In the genomic region with DNA sequence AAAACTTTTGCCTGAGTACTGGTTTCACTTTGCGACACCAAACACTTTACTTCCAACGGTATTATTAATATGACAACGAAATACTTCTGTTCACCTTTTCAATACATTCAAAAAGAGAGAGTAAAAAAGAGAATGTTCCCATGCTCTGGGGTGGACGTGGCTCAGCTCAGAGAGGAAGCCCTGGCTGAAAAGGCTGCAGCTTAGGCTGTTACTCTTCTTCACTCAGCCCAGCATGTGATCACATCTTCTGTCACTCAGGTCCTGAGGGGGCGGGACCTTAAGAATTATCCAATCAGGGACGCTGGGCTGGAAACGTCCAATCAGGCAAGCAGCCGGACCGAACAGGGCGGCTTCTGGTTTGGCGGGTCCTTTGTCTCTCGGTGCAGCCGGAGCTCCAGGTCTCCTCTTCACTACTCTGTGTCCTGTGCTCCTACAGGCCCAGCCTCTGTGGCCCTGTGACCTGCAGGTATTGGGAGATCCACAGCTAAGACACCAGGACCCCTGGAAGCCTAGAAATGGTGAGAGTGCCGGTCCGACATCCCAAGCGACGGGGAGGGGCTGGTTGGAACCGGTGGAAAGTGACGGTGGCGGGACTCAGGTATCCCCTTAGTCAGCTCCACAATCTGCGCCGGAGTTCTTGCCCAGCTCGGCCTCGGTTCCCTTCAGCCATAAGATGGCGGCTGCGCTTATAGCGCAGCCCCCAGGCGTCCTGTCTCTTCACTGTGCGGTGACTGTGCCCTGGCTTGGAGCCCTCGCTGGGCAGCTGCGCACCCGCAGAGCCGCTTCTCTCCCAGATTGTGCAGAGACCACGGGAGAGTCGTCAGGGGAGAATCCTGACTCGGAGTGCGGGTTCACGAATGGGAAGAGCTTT, we compare ENCODE assay signal across 8 cellular contexts. TPM values are rescaled to one million over a fixed set of nuclear protein-coding genes. Genes with fewer than 3 reads are reported as not detected.
DNase-seq lines count a peak whose midpoint lies in the region; ATAC-seq and TF ChIP-seq lines count a peak whose summit lies in the region.

A gene (plus strand): TSS at position 373 of the 871 bp plus-strand sequence. CDS start 143 bp downstream, at position 516.

- H2AFZ ChIP-seq in neural cell (ENCODE audit: low read depth, low read length): peak within 1 kb of the TSS; percentile 65

- peak within 1 kb of the TSS; percentile 95 to 100 (median 98) for H3K4me3 Mint-ChIP-seq in IgD-negative memory B cell
- peak within 1 kb of the TSS; percentile 94 for H3K4me3 Mint-ChIP-seq in stimulated activated naive CD8-positive, alpha-beta T cell treated with anti-CD3 and anti-CD28 coated beads, Interleukin-15, Interleukin-2, amounts not matched to agents 100 ng/mL and 50 ng/mL, for 24 hours

- peaks cover 6% of the 10 kb centered on the region for H3K9me3 ChIP-seq in neural cell (ENCODE audit: low read length)

- TF ChIP-seq RAD21 in neural cell (conservative IDR thresholded peaks at IDR 0.05): no peak

- H3K4me3 ChIP-seq in foreskin fibroblast (ENCODE audit: low read depth in 1 of 2, low read length in 2 of 2) (peak within 1 kb of the TSS; percentile 80 to 87), neural cell (ENCODE audit: low read length) (peak within 1 kb of the TSS; percentile 90)

- ATAC-seq in GM21515 (IDR thresholded peaks at IDR 0.05; ENCODE audit: unreplicated experiment): peak; percentile 93

- TF ChIP-seq CTCF in foreskin fibroblast (IDR thresholded peaks at IDR 0.05; ENCODE audit: low read depth, low read length) (no peak), neural cell (IDR thresholded peaks at IDR 0.05; ENCODE audit: poor library complexity, severe bottlenecking) (no peak)

- H3K4me2 ChIP-seq in neural cell (ENCODE audit: low read length): peak within 1 kb of the TSS; percentile 55

- H3K27ac ChIP-seq in neural cell (ENCODE audit: low read length): peak within 1 kb of the TSS; percentile 91

- no peaks in the 10 kb centered on the region for H3K27me3 Mint-ChIP-seq in IgD-negative memory B cell
- H3K27me3 Mint-ChIP-seq in stimulated activated naive CD8-positive, alpha-beta T cell treated with anti-CD3 and anti-CD28 coated beads, Interleukin-15, Interleukin-2, amounts not matched to agents 100 ng/mL and 50 ng/mL, for 24 hours: no peaks in the 10 kb centered on the region

- peaks cover 2 to 25% (median 17%) of the 10 kb centered on the region in 3 donors for H3K9me3 Mint-ChIP-seq in IgD-negative memory B cell
- peaks cover 35% of the 10 kb centered on the region for H3K9me3 Mint-ChIP-seq in stimulated activated naive CD8-positive, alpha-beta T cell treated with anti-CD3 and anti-CD28 coated beads, Interleukin-15, Interleukin-2, amounts not matched to agents 100 ng/mL and 50 ng/mL, for 24 hours

- peaks cover 2% of the 10 kb centered on the region for H3K36me3 Mint-ChIP-seq in IgD-negative memory B cell
- peaks cover 47% of the 10 kb centered on the region for H3K36me3 Mint-ChIP-seq in stimulated activated naive CD8-positive, alpha-beta T cell treated with anti-CD3 and anti-CD28 coated beads, Interleukin-15, Interleukin-2, amounts not matched to agents 100 ng/mL and 50 ng/mL, for 24 hours (ENCODE audit: low read depth)

- peaks cover 12 to 36% (median 22%) of the 10 kb centered on the region in 3 donors for H3K4me1 Mint-ChIP-seq in IgD-negative memory B cell
- peaks cover 39% of the 10 kb centered on the region for H3K4me1 Mint-ChIP-seq in stimulated activated naive CD8-positive, alpha-beta T cell treated with anti-CD3 and anti-CD28 coated beads, Interleukin-15, Interleukin-2, amounts not matched to agents 100 ng/mL and 50 ng/mL, for 24 hours (ENCODE audit: low read depth)

- peaks cover 3% of the 10 kb centered on the region for H3K36me3 ChIP-seq in neural cell (ENCODE audit: insufficient read depth, low read length)

- peak within 1 kb of the TSS; percentile 80 to 94 (median 90) for H3K27ac Mint-ChIP-seq in IgD-negative memory B cell
- peak within 1 kb of the TSS; percentile 91 for H3K27ac Mint-ChIP-seq in stimulated activated naive CD8-positive, alpha-beta T cell treated with anti-CD3 and anti-CD28 coated beads, Interleukin-15, Interleukin-2, amounts not matched to agents 100 ng/mL and 50 ng/mL, for 24 hours

- peak within 1 kb of the TSS; percentile 90 for H3K9ac ChIP-seq in neural cell (ENCODE audit: low read length)

- H3K27me3 ChIP-seq in neural cell (ENCODE audit: insufficient read depth, low read depth, low read length): no peaks in the 10 kb centered on the region

- H3K79me2 ChIP-seq in neural cell (replicated peaks; ENCODE audit: insufficient read depth, low read length): peaks cover 30% of the 10 kb centered on the region

- H3K9me2 ChIP-seq in neural cell (ENCODE audit: insufficient read depth, low read length): no peaks in the 10 kb centered on the region

- DNase-seq in D341Med (ENCODE audit: low spot score) (peak; percentile 91), RPMI8226 (peak; percentile 97), foreskin fibroblast (peak; percentile 92 to 96)
- peak; percentile 47 to 80 (median 72) for DNase-seq in activated naive CD4-positive, alpha-beta T cell (lab: John Stamatoyannopoulos, UW)

- H4K20me1 ChIP-seq in neural cell (ENCODE audit: insufficient read depth): no peaks in the 10 kb centered on the region

- peak; percentile 62 for TF ChIP-seq EP300 in neural cell (conservative IDR thresholded peaks at IDR 0.05; ENCODE audit: poor library complexity, severe bottlenecking)

- no peaks in the 10 kb centered on the region for H3F3A ChIP-seq in neural cell (ENCODE audit: insufficient read depth, low read length, poor library complexity, severe bottlenecking)

TF ChIP-seq in neural cell, 6 proteins besides CTCF, POLR2A, EP300 and RAD21:
- peak; percentile 31 for TF ChIP-seq SMC3 (conservative IDR thresholded peaks at IDR 0.05; ENCODE audit: poor library complexity)
- peak; percentile 93 for TF ChIP-seq POLR2AphosphoS5 (IDR thresholded peaks at IDR 0.05)
- TF ChIP-seq MXI1 (conservative IDR thresholded peaks at IDR 0.05; ENCODE audit: poor library complexity, severe bottlenecking): peak; percentile 78
- TF ChIP-seq, protein P1, sequence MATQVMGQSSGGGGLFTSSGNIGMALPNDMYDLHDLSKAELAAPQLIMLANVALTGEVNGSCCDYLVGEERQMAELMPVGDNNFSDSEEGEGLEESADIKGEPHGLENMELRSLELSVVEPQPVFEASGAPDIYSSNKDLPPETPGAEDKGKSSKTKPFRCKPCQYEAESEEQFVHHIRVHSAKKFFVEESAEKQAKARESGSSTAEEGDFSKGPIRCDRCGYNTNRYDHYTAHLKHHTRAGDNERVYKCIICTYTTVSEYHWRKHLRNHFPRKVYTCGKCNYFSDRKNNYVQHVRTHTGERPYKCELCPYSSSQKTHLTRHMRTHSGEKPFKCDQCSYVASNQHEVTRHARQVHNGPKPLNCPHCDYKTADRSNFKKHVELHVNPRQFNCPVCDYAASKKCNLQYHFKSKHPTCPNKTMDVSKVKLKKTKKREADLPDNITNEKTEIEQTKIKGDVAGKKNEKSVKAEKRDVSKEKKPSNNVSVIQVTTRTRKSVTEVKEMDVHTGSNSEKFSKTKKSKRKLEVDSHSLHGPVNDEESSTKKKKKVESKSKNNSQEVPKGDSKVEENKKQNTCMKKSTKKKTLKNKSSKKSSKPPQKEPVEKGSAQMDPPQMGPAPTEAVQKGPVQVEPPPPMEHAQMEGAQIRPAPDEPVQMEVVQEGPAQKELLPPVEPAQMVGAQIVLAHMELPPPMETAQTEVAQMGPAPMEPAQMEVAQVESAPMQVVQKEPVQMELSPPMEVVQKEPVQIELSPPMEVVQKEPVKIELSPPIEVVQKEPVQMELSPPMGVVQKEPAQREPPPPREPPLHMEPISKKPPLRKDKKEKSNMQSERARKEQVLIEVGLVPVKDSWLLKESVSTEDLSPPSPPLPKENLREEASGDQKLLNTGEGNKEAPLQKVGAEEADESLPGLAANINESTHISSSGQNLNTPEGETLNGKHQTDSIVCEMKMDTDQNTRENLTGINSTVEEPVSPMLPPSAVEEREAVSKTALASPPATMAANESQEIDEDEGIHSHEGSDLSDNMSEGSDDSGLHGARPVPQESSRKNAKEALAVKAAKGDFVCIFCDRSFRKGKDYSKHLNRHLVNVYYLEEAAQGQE (IDR thresholded peaks at IDR 0.05; ENCODE audit: borderline replicate concordance): peak; percentile 79
- TF ChIP-seq TAF1 (IDR thresholded peaks at IDR 0.05; ENCODE audit: low read depth): peak; percentile 86
- TF ChIP-seq EZH2 (IDR thresholded peaks at IDR 0.05; ENCODE audit: borderline replicate concordance, insufficient read depth, low read length, poor library complexity, severe bottlenecking): no peak

RNA-seq across cellular contexts. Expression of the gene that starts here (rescaled TPM):
- polyA plus RNA-seq in IgD-negative memory B cell (11.2 TPM), neural cell (14.9 and 20.4 TPM in 2 replicates)
- polyA minus RNA-seq in neural cell: 41.4 and 42.7 TPM in 2 replicates

Comparison
In these comparisons a context has a peak if more than half of its experiments do, and no peak if none do; other contexts are left out.
1. Peak in every context shown above with its lines: DNase-seq, ATAC-seq, H3K4me3 ChIP-seq and H3K27ac ChIP-seq.